Comparison of ENCODE assay signal across 7 cellular contexts in genomic region chr10:68074404-68074774, GRCh38. TPM values are rescaled to one million over a fixed set of nuclear protein-coding genes. Genes with fewer than 3 reads are reported as not detected.
A peak's percentile ranks its signal among the peaks of the same experiment; 100 is the strongest.
DNase-seq lines count a peak whose midpoint lies in the region; ATAC-seq, FAIRE-seq and TF ChIP-seq lines count a peak whose summit lies in the region.

No MANE protein-coding gene starts in this region.

- no peak for TF ChIP-seq CTCF in H9 (conservative IDR thresholded peaks at IDR 0.05)
- no peak for TF ChIP-seq CTCF in Peyer's patch (IDR thresholded peaks at IDR 0.05)
- TF ChIP-seq CTCF in esophagus muscularis mucosa (IDR thresholded peaks at IDR 0.05): no peak
- no peak for TF ChIP-seq CTCF in pancreas (IDR thresholded peaks at IDR 0.05)

- intact Hi-C loops in esophagus muscularis mucosa (cut with DNase I) (loop anchor here (10.0 kb wide), 1 partner anchor 220 kb away; no protein-coding TSS in a partner anchor), pancreas (cut with DNase I) (no loop called here)

- H3K27ac ChIP-seq in H9 (ENCODE audit: insufficient read length, low read depth, low read length) (peak overlapping the region; percentile 11), Peyer's patch (peak overlapping the region; percentile 94 to 100 (median 97)), esophagus muscularis mucosa (replicated peaks in 1 of 4) (peak overlapping the region; percentile 94 to 99 (median 99)), pancreas (peak overlapping the region; percentile 92 to 95 (median 93))

- no peaks in the 10 kb centered on the region for H3K79me1 ChIP-seq in H9 (ENCODE audit: insufficient read depth, low read depth, low read length, poor library complexity, severe bottlenecking)

- no peak overlapping the region for H4K5ac ChIP-seq in H9 (ENCODE audit: insufficient read length, low read depth, low read length)

- DNase-seq in H9: no peak
- no peak for DNase-seq in Peyer's patch
- no peak for DNase-seq in esophagus muscularis mucosa (ENCODE audit: extremely low spot score)
- DNase-seq in pancreas: no peak
- DNase-seq in stimulated activated CD4-positive, alpha-beta T cell treated with anti-CD3 and anti-CD28 coated beads, Interleukin-2, amount 100 ng/mL, for 24 hours: no peak
- no peak for DNase-seq in RPMI8226

- H2BK15ac ChIP-seq in H9 (ENCODE audit: low read depth, low read length): no peak overlapping the region

- H3K4me2 ChIP-seq in H9 (ENCODE audit: insufficient read depth, insufficient read length, low read length): peak overlapping the region; percentile 73

- H3K79me2 ChIP-seq in H9 (ENCODE audit: insufficient read depth, low read length): peaks cover 15% of the 10 kb centered on the region; the same call in 1 of the 2 replicates

- H2BK12ac ChIP-seq in H9 (ENCODE audit: insufficient read length, low read depth, low read length): no peak overlapping the region

- no peak for FAIRE-seq in pancreas (lab: Jason Lieb, UNC)

- H3K9ac ChIP-seq in H9 (ENCODE audit: extremely low read depth, insufficient read length, low read length): peak overlapping the region; percentile 96

- H3K4me3 ChIP-seq in Peyer's patch (peak overlapping the region; percentile 78 to 100 (median 86)), esophagus muscularis mucosa (peak overlapping the region; percentile 74 to 95 (median 90)), pancreas (peak overlapping the region; percentile 66 to 98 (median 84))

- H4K8ac ChIP-seq in H9 (replicated peaks; ENCODE audit: insufficient read length, low read depth, low read length): no peak overlapping the region

- H3K4me1 ChIP-seq in H9 (ENCODE audit: insufficient read depth, low read length) (peaks cover 5% of the 10 kb centered on the region), Peyer's patch (peaks cover 0 to 36% (median 9%) of the 10 kb centered on the region in 4 donors), esophagus muscularis mucosa (peaks cover 16 to 41% (median 38%) of the 10 kb centered on the region in 4 donors), pancreas (peaks cover 21 to 24% (median 23%) of the 10 kb centered on the region in 3 donors)

- H3K18ac ChIP-seq in H9 (ENCODE audit: insufficient read length, low read depth, low read length): no peak overlapping the region

- no peaks in the 10 kb centered on the region for H3K27me3 Mint-ChIP-seq in H9 (ENCODE audit: low read depth)

- H3K4me1 Mint-ChIP-seq in H9: peaks cover 30 to 31% of the 10 kb centered on the region in 2 experiments

- H3T11ph ChIP-seq in H9 (ENCODE audit: low read length): no peak overlapping the region

- no peak overlapping the region for H4K91ac ChIP-seq in H9 (ENCODE audit: insufficient read length, low read depth, low read length)

- H3K9me3 Mint-ChIP-seq in H9: no peaks in the 10 kb centered on the region

- H3K27me3 ChIP-seq in H9 (ENCODE audit: insufficient read depth, low read length) (no peaks in the 10 kb centered on the region), Peyer's patch (no peaks in the 10 kb centered on the region), esophagus muscularis mucosa (no peaks in the 10 kb centered on the region), pancreas (no peaks in the 10 kb centered on the region)

- peak overlapping the region; percentile 90; the same call in 1 of the 2 replicates for H3K14ac ChIP-seq in H9 (ENCODE audit: insufficient read depth, low read length)

- no peak overlapping the region for H2BK120ac ChIP-seq in H9 (ENCODE audit: low read depth, low read length, poor library complexity, severe bottlenecking)

- no peaks in the 10 kb centered on the region for H4K20me1 ChIP-seq in H9 (ENCODE audit: control insufficient read depth, insufficient read depth, insufficient read length)

- H3K23ac ChIP-seq in H9 (ENCODE audit: insufficient read length, low read depth, low read length): no peak overlapping the region

- no peak overlapping the region for H3K56ac ChIP-seq in H9 (ENCODE audit: insufficient read length, low read depth, low read length)

- H2AFZ ChIP-seq in H9 (ENCODE audit: low read length): no peak overlapping the region

- ATAC-seq in pancreas: peak; percentile 49 to 67 (median 61)
- ATAC-seq in HG03139 (IDR thresholded peaks at IDR 0.05; ENCODE audit: unreplicated experiment): no peak

- no peak overlapping the region for H2BK20ac ChIP-seq in H9 (ENCODE audit: low read depth, low read length, poor library complexity, severe bottlenecking)

- H3K4me3 Mint-ChIP-seq in H9: peak overlapping the region; percentile 95 to 97

- H3K27ac Mint-ChIP-seq in H9: peak overlapping the region; percentile 88 to 97 (median 96); a peak in 5 of 7 replicates

- H2AK5ac ChIP-seq in H9 (ENCODE audit: insufficient read length, low read length): no peak overlapping the region

- H3K36me3 ChIP-seq in Peyer's patch: peaks cover 0 to 5% (median 0%) of the 10 kb centered on the region in 3 donors
- H3K36me3 ChIP-seq in esophagus muscularis mucosa: peaks cover 0 to 11% (median 5%) of the 10 kb centered on the region in 4 donors
- no peaks in the 10 kb centered on the region for H3K36me3 ChIP-seq in pancreas

- H3K23me2 ChIP-seq in H9 (ENCODE audit: insufficient read length, low read depth, low read length, poor library complexity, severe bottlenecking): peaks cover 7% of the 10 kb centered on the region

- no peak for TF ChIP-seq EP300 in esophagus muscularis mucosa (IDR thresholded peaks at IDR 0.05)

- H3K36me3 Mint-ChIP-seq in H9 (ENCODE audit: insufficient read depth in 1 of 3, low read depth in 3 of 3): peaks cover 5 to 15% (median 12%) of the 10 kb centered on the region in 3 experiments; a peak in 5 of 7 replicates

- no peak overlapping the region for H3K4ac ChIP-seq in H9 (ENCODE audit: low read depth, low read length)

- no peak overlapping the region for H2BK5ac ChIP-seq in H9 (ENCODE audit: insufficient read length, low read length)

- WGBS in H9 (ENCODE audit: extremely low coverage, insufficient read length, low lambda C conversion rate): no CpG with 5 or more reads among the region's 20 CpGs
- WGBS in esophagus muscularis mucosa: 1% methylated on average over 11 of the region's 20 CpGs
- 0% methylated on average over 20 of the region's 20 CpGs for WGBS in pancreas, 2 donors

- TF ChIP-seq POLR2A in Peyer's patch (IDR thresholded peaks at IDR 0.05): no peak
- no peak for TF ChIP-seq POLR2A in esophagus muscularis mucosa (IDR thresholded peaks at IDR 0.05; ENCODE audit: low read depth)

- H3K9me3 ChIP-seq in H9 (ENCODE audit: control insufficient read depth, low read depth, low read length) (no peaks in the 10 kb centered on the region), Peyer's patch (no peaks in the 10 kb centered on the region), esophagus muscularis mucosa (no peaks in the 10 kb centered on the region), pancreas (no peaks in the 10 kb centered on the region)

RNA-seq across cellular contexts. Expression of gene HERC4, which starts 0.7 kb away (rescaled TPM):
- total RNA-seq in H9 (2021): 24.5 and 28.3 TPM in 2 replicates
- total RNA-seq in Peyer's patch: 10 to 100 TPM; 49.5 to 91.6 (median 79.0) TPM
- total RNA-seq in esophagus muscularis mucosa: 10 to 100 TPM; 24.9 to 42.4 (median 30.1) TPM
- total RNA-seq in pancreas: 10 to 100 TPM; 11.2 to 30.7 (median 16.7) TPM
- 10 to 100 TPM; 11.9 to 12.8 TPM for polyA plus RNA-seq in pancreas

RNA-seq across cellular contexts. Expression of gene MYPN, which starts 34.9 kb away (rescaled TPM):
- total RNA-seq in H9 (2021) (not detected in 2 replicates), Peyer's patch (under 1 TPM in 1 of 4 donors, not detected in 3; 0.13 TPM), esophagus muscularis mucosa (1 to 10 TPM in 1 of 4 donors, under 1 TPM in 3; 0.50 to 1.5 (median 0.67) TPM), pancreas (under 1 TPM; 0.16 to 0.83 (median 0.41) TPM)
- under 1 TPM; 0.16 to 0.19 TPM for polyA plus RNA-seq in pancreas

Comparison
In these comparisons a context has a peak if more than half of its experiments do, and no peak if none do; other contexts are left out.
1. H3K27ac ChIP-seq: peak in every context shown above with its lines; median percentile 99 in esophagus muscularis mucosa; 97 in Peyer's patch; 93 in pancreas; 11 in H9.